Comparison of ENCODE assay signal across 23 cellular contexts in genomic region chr2:119438128-119438656, GRCh38. TPM values are rescaled to one million over a fixed set of nuclear protein-coding genes. Genes with fewer than 3 reads are reported as not detected.
DNase-seq lines count a peak whose midpoint lies in the region; ATAC-seq, FAIRE-seq and TF ChIP-seq lines count a peak whose summit lies in the region.
"Had no signal": no experiment of that assay in that cellular context is flagged by ENCODE, and none has a peak within 500 bp of the region (broad histone marks: within the 10 kb centered on the region; RNA-seq: fewer than 3 reads in every experiment).

No MANE protein-coding gene starts in this region.

- FAIRE-seq in islet of Langerhans (lab: Jason Lieb, UNC) = peak; percentile 36
- FAIRE-seq: H54, K562 had no signal

- no peak for TF ChIP-seq CTCF in type B pancreatic cell (conservative IDR thresholded peaks at IDR 0.05)

- H3K27me3 Mint-ChIP-seq in type B pancreatic cell (peaks cover 2% of the 10 kb centered on the region), T-cell (peaks cover 17 to 39% of the 10 kb centered on the region in 2 donors)

- H3K4me1 Mint-ChIP-seq in type B pancreatic cell (ENCODE audit: unreplicated experiment) (peaks cover 25% of the 10 kb centered on the region), T-cell (no peaks in the 10 kb centered on the region)
- H3K4me1 Mint-ChIP-seq: CD4-positive, alpha-beta memory T cell had no signal

- H3K36me3 Mint-ChIP-seq in type B pancreatic cell (peaks cover 8% of the 10 kb centered on the region), T-cell (no peaks in the 10 kb centered on the region)
- H3K36me3 Mint-ChIP-seq: CD4-positive, alpha-beta memory T cell had no signal

- POLR2A ChIA-PET in T-cell (lab: Charles Lee) = no interaction called here

- DNase-seq in activated effector memory CD4-positive, alpha-beta T cell treated with anti-CD3 and anti-CD28 coated beads, Interleukin-2, amount 50 U/mL, for 16 hours = peak; percentile 25
- DNase-seq in activated effector memory CD4-positive, alpha-beta T cell treated with Interleukin-2 at 50 U/mL for 16 hours = no peak
- DNase-seq in mesenteric fat pad (ENCODE audit: low spot score) (peak; percentile 62), type B pancreatic cell (ENCODE audit: extremely low spot score, unreplicated experiment) (no peak), HUDEP-2 (lab: John Stamatoyannopoulos, UW; ENCODE audit: unreplicated experiment in 76 of 76) (no peak), T-cell (no peak)
- DNase-seq: Calu3; CD4-positive, alpha-beta memory T cell; DMS153; GDM1; NCI-H1092 treated with DMSO at 0.1 percent for 48 hours; NCI-H146; NCI-H2029; NCI-H2227 treated with DMSO at 0.1 percent for 48 hours; NCI-H510A; NCI-H748 treated with DMSO at 0.1 percent for 48 hours; PC-9; SIG-M5; SK-N-SH had no signal

- peak overlapping the region; percentile 70 for H3K27ac Mint-ChIP-seq in type B pancreatic cell
- H3K27ac Mint-ChIP-seq in T-cell = no peak overlapping the region
- H3K27ac Mint-ChIP-seq: CD4-positive, alpha-beta memory T cell had no signal

- no peak for ATAC-seq in T-cell (replicated peaks in 1 of 4)
- ATAC-seq in HG02763 (IDR thresholded peaks at IDR 0.05; ENCODE audit: unreplicated experiment) = no peak
- ATAC-seq: K562 had no signal

- H3K4me3 Mint-ChIP-seq in type B pancreatic cell (no peak overlapping the region), T-cell (no peak overlapping the region)
- H3K4me3 Mint-ChIP-seq: CD4-positive, alpha-beta memory T cell had no signal

- CTCF ChIA-PET in T-cell (lab: Charles Lee) = no interaction called here

- H3K9me3 Mint-ChIP-seq in type B pancreatic cell (no peaks in the 10 kb centered on the region), T-cell (no peaks in the 10 kb centered on the region)
- H3K9me3 Mint-ChIP-seq: CD4-positive, alpha-beta memory T cell had no signal

RNA-seq across cellular contexts. Expression of gene TMEM37, which starts 6.5 kb away (rescaled TPM):
- total RNA-seq in mesenteric fat pad (56.4 TPM), type B pancreatic cell (ENCODE audit: low replicate concordance) (11.8 and 16.4 TPM in 2 replicates), T-cell (under 1 TPM in 2 of 5 donors, not detected in 3; 0.44 to 0.60 TPM)

Comparison
In these comparisons a context has a peak if more than half of its experiments do, and no peak if none do; other contexts are left out.
1. DNase-seq: peak in activated effector memory CD4-positive, alpha-beta T cell treated with anti-CD3 and anti-CD28 coated beads, Interleukin-2, amount 50 U/mL, for 16 hours (single experiment) and mesenteric fat pad (single experiment); none in activated effector memory CD4-positive, alpha-beta T cell treated with Interleukin-2 at 50 U/mL for 16 hours (single experiment), type B pancreatic cell (single experiment), HUDEP-2 (0 of 76) and T-cell (0 of 34).